Comparison of ENCODE assay signal across 19 cellular contexts in the genomic region with DNA sequence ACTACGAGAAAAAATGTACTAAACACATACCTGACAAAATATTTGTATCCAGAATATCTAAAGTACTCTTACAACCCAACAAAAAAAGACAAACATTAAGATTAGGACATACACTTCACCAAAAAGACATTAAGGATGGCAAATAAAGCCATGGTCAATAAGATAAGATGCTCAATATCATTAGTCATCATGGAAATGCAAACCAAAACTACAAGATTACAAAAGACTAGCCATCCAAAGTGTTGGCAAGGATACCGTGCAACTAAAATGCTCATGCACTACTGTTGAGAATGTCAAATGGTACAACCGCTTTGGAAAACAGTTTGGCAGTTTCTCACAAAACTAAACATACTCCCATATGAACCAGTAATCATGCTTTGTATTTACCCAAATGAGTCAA.
"Had no signal": no experiment of that assay in that cellular context is flagged by ENCODE, and none has a peak within 500 bp of the region (broad histone marks: within the 10 kb centered on the region; RNA-seq: fewer than 3 reads in every experiment).

No MANE protein-coding gene starts in this region.

- H3K4me3 ChIP-seq: adrenal gland, body of pancreas, right atrium auricular region, tibial artery, uterus had no signal

- FAIRE-seq: small intestine had no signal

- H3K27ac ChIP-seq: adrenal gland, body of pancreas, right atrium auricular region, tibial artery, uterus had no signal

- DNase-seq: activated B cell treated with CpG ODN at 0.5 μM for 24 hours; activated CD4-positive, alpha-beta T cell treated with anti-CD3 and anti-CD28 coated beads, Interleukin-2, amount 10 ng/mL, durations not matched to agents 24 days and 14 days; activated CD8-positive, alpha-beta memory T cell treated with anti-CD3 and anti-CD28 coated beads, Interleukin-2, amount 50 U/mL, for 4 hours; activated CD8-positive, alpha-beta T cell treated with anti-CD3 and anti-CD28 coated beads, Interleukin-2, amount 10 ng/mL, durations not matched to agents 7 days and 5 days; activated effector memory CD4-positive, alpha-beta T cell treated with anti-CD3 and anti-CD28 coated beads, Interleukin-2, amount 50 U/mL, for 16 hours; activated T-cell treated with anti-CD3 and anti-CD28 coated beads, Interleukin-2, amount 50 U/mL, for 48 hours; adrenal gland; body of pancreas; effector memory CD4-positive, alpha-beta T cell; islet precursor cell; mesendoderm; occipital lobe; small intestine; stimulated activated CD4-positive, alpha-beta T cell treated with anti-CD3 and anti-CD28 coated beads, Interleukin-4, amount 100 ng/mL, for 24 hours; stimulated activated naive CD4-positive, alpha-beta T cell; tibial artery; uterus had no signal

- H3K9me3 ChIP-seq: adrenal gland, right atrium auricular region, tibial artery, uterus had no signal

- ATAC-seq: activated CD8-positive, alpha-beta T cell treated with anti-CD3 and anti-CD28 coated beads, Interleukin-2, amount 10 ng/mL, durations not matched to agents 7 days and 5 days; body of pancreas; natural killer cell treated with Interleukin-12 subunit alpha and Interleukin-12 subunit beta and Interleukin-15 and Interleukin-18, amount 100 ng/mL, for 72 hours had no signal
